1 cellular context compared by ENCODE assay signal in genomic region chr20:50848846-50849673, GRCh38.
TF ChIP-seq lines count a peak whose summit lies in the region.

No MANE protein-coding gene starts in this region.

TF ChIP-seq in GM12878, 131 proteins besides CTCF, POLR2A, EP300 and RAD21 (continued from another document and continues in another):
- TF ChIP-seq CUX1 (IDR thresholded peaks at IDR 0.05; ENCODE audit: insufficient replicate concordance, low read depth, low read length), result no peak
- TF ChIP-seq DPF2 (IDR thresholded peaks at IDR 0.05), result peak; percentile 79
- peak; percentile 79 for TF ChIP-seq YY1 (IDR thresholded peaks at IDR 0.05; ENCODE audit: low read depth, low read length)
- peak; percentile 28; the same call in 1 of the 2 replicates for TF ChIP-seq CREB1 (IDR thresholded peaks at IDR 0.05; ENCODE audit: low read depth)
- TF ChIP-seq IKZF2 (IDR thresholded peaks at IDR 0.05), result peak; percentile 19 to 28; a peak in 1 of 4 replicates
- TF ChIP-seq KDM1A (IDR thresholded peaks at IDR 0.05; ENCODE audit: borderline replicate concordance), result no peak
- peak; percentile 76; the same call in 1 of the 2 replicates for TF ChIP-seq NFIC (IDR thresholded peaks at IDR 0.05; ENCODE audit: low read depth, low read length)
- TF ChIP-seq BRCA1 (IDR thresholded peaks at IDR 0.05; ENCODE audit: low read depth, low read length), result no peak
- no peak for TF ChIP-seq CBX3 (IDR thresholded peaks at IDR 0.05; ENCODE audit: borderline replicate concordance, low read depth)
- no peak for TF ChIP-seq NFYA (IDR thresholded peaks at IDR 0.05; ENCODE audit: borderline replicate concordance, low read depth, low read length)
- no peak for TF ChIP-seq TBL1XR1 (IDR thresholded peaks at IDR 0.05; ENCODE audit: low read depth, low read length)
- peak in 1 of 2 experiments; percentile 43; a peak in 2 of 3 replicates for TF ChIP-seq EGR1 (IDR thresholded peaks at IDR 0.05; ENCODE audit: borderline replicate concordance in 1 of 2, low read depth in 2 of 2, low read length in 2 of 2)
- no peak for TF ChIP-seq NR2C2 (IDR thresholded peaks at IDR 0.05; ENCODE audit: borderline replicate concordance, control insufficient read depth, insufficient read length, low read depth)
- no peak for TF ChIP-seq POLR2AphosphoS2 (IDR thresholded peaks at IDR 0.05; ENCODE audit: low read depth, low read length)
- TF ChIP-seq SUPT20H (IDR thresholded peaks at IDR 0.05; ENCODE audit: borderline replicate concordance, control insufficient read depth, low read depth, low read length), result no peak
- TF ChIP-seq JUNB (IDR thresholded peaks at IDR 0.05), result no peak
- TF ChIP-seq SIN3A (IDR thresholded peaks at IDR 0.05; ENCODE audit: low read depth, low read length), result no peak
- TF ChIP-seq ZNF592 (IDR thresholded peaks at IDR 0.05), result no peak
- peak; percentile 60 for TF ChIP-seq CREM (IDR thresholded peaks at IDR 0.05; ENCODE audit: low read depth)
- peak; percentile 94 for TF ChIP-seq TCF3 (IDR thresholded peaks at IDR 0.05; ENCODE audit: borderline replicate concordance, insufficient read depth, low read depth, low read length)
- TF ChIP-seq RELA (IDR thresholded peaks at IDR 0.05; ENCODE audit: borderline replicate concordance, partially characterized antibody), result no peak
- TF ChIP-seq EED (IDR thresholded peaks at IDR 0.05; ENCODE audit: low read depth), result peak; percentile 87
- TF ChIP-seq MYB (IDR thresholded peaks at IDR 0.05; ENCODE audit: borderline replicate concordance, low read depth, low read length), result no peak
- TF ChIP-seq YBX1 (IDR thresholded peaks at IDR 0.05), result no peak
- TF ChIP-seq PAX8 (IDR thresholded peaks at IDR 0.05), result no peak
- TF ChIP-seq BHLHE40 (IDR thresholded peaks at IDR 0.05; ENCODE audit: borderline replicate concordance in 1 of 2, low read depth in 2 of 2, low read length in 1 of 2), result peak; percentile 89 to 93
- no peak for TF ChIP-seq CHD1 (IDR thresholded peaks at IDR 0.05; ENCODE audit: low read depth, low read length)
- TF ChIP-seq HDAC2 (IDR thresholded peaks at IDR 0.05), result no peak
- no peak for TF ChIP-seq FOS (IDR thresholded peaks at IDR 0.05; ENCODE audit: borderline replicate concordance, extremely low read depth, insufficient read length)
- TF ChIP-seq GATAD2B (conservative IDR thresholded peaks at IDR 0.05; ENCODE audit: low read depth), result peak; percentile 66
- TF ChIP-seq STAT1 (conservative IDR thresholded peaks at IDR 0.05), result no peak
- TF ChIP-seq EZH2 (IDR thresholded peaks at IDR 0.05; ENCODE audit: borderline replicate concordance, control insufficient read depth, low read depth, low read length), result no peak
- TF ChIP-seq POLR2AphosphoS5 (IDR thresholded peaks at IDR 0.05; ENCODE audit: low read length), result no peak
- no peak for TF ChIP-seq ZNF274 (IDR thresholded peaks at IDR 0.05; ENCODE audit: insufficient read depth, insufficient read length)
- peak; percentile 37; the same call in 1 of the 2 replicates for TF ChIP-seq PAX5 (IDR thresholded peaks at IDR 0.05; ENCODE audit: borderline replicate concordance, low read depth, low read length)
- peak; percentile 76 for TF ChIP-seq IKZF1 (conservative IDR thresholded peaks at IDR 0.05)
- peak; percentile 54 for TF ChIP-seq SP1 (IDR thresholded peaks at IDR 0.05; ENCODE audit: low read depth, low read length)
- no peak for TF ChIP-seq IRF5 (IDR thresholded peaks at IDR 0.05; ENCODE audit: borderline replicate concordance)
- no peak for TF ChIP-seq RBBP5 (conservative IDR thresholded peaks at IDR 0.05)
- TF ChIP-seq BCL3 (IDR thresholded peaks at IDR 0.05; ENCODE audit: borderline replicate concordance, insufficient read depth, low read depth, low read length, poor library complexity, severe bottlenecking), result no peak
- TF ChIP-seq RUNX3 (IDR thresholded peaks at IDR 0.05; ENCODE audit: low read length), result peak; percentile 89
- no peak for TF ChIP-seq MEF2A (IDR thresholded peaks at IDR 0.05; ENCODE audit: insufficient read depth, low read depth, low read length)
- no peak for TF ChIP-seq ZNF687 (IDR thresholded peaks at IDR 0.05)
- no peak for TF ChIP-seq ATF3 (IDR thresholded peaks at IDR 0.05; ENCODE audit: borderline replicate concordance, extremely low read depth, low read depth, low read length)
- peak; percentile 68 for TF ChIP-seq NR2F1 (conservative IDR thresholded peaks at IDR 0.05)
- TF ChIP-seq FOXK2 (IDR thresholded peaks at IDR 0.05), result no peak; the same call in 1 of the 2 replicates
- no peak for TF ChIP-seq SUZ12 (IDR thresholded peaks at IDR 0.05; ENCODE audit: unreplicated experiment)
- no peak for TF ChIP-seq E2F4 (IDR thresholded peaks at IDR 0.05; ENCODE audit: low read depth, low read length)
